Comparison of ENCODE assay signal across 16 cellular contexts in the genomic region with DNA sequence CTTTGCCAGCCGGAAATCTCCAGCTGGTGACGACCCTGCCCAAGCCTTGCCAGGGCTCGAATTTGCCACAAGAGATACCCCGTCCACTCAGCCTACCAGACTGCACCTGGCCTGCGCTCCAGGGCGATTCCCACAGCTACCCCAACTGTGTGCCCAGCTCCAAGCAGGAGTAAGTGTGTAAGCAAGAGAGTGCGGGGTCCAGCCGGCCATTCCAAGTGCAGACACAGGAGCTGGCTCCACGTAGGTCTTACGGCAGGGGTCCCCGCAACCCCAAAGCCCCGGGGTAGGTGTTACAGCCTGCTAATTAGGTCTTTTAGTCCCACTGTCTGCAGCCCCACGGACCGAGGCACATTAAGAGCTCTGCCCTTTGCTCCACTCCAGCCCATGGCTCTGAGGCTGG.
A peak's percentile ranks its signal among the peaks of the same experiment; 100 is the strongest.
DNase-seq lines count a peak whose midpoint lies in the region; ATAC-seq and TF ChIP-seq lines count a peak whose summit lies in the region.
"Had no signal": no experiment of that assay in that cellular context is flagged by ENCODE, and none has a peak within 500 bp of the region (broad histone marks: within the 10 kb centered on the region; RNA-seq: fewer than 3 reads in every experiment).

No MANE protein-coding gene starts in this region.

- H3K4me2 ChIP-seq in H9 (ENCODE audit: insufficient read depth, insufficient read length, low read length) (no peak overlapping the region), hepatocyte (no peak overlapping the region), trophoblast cell (ENCODE audit: low read length) (no peak overlapping the region)

- peak overlapping the region; percentile 56 for H4K12ac ChIP-seq in trophoblast cell (ENCODE audit: low read depth, low read length)

- H3K9me2 ChIP-seq in hepatocyte (replicated peaks; ENCODE audit: insufficient read depth) = no peaks in the 10 kb centered on the region

- no peaks in the 10 kb centered on the region; the same call in 1 of the 2 replicates for H3K27me3 Mint-ChIP-seq in H9 (ENCODE audit: low read depth)
- no peaks in the 10 kb centered on the region for H3K27me3 Mint-ChIP-seq in activated naive CD4-positive, alpha-beta T cell treated with anti-CD3 and anti-CD28 coated beads for 36 hours (ENCODE audit: low read depth)
- no peaks in the 10 kb centered on the region for H3K27me3 Mint-ChIP-seq in activated CD4-positive, alpha-beta T cell treated with anti-CD3 and anti-CD28 coated beads for 36 hours
- H3K27me3 Mint-ChIP-seq: CD4-positive, alpha-beta memory T cell had no signal

- no peaks in the 10 kb centered on the region for H3K23me2 ChIP-seq in H9 (ENCODE audit: insufficient read length, low read depth, low read length, poor library complexity, severe bottlenecking)

- ATAC-seq in activated CD4-positive, alpha-beta T cell treated with anti-CD3 and anti-CD28 coated beads for 36 hours = no peak

- TF ChIP-seq CTCF in H9 (conservative IDR thresholded peaks at IDR 0.05) (no peak), hepatocyte (IDR thresholded peaks at IDR 0.05; ENCODE audit: poor library complexity) (no peak)

- H3K27ac ChIP-seq in H9 (ENCODE audit: insufficient read length, low read depth, low read length) (no peak overlapping the region), hepatocyte (no peak overlapping the region), trophoblast cell (ENCODE audit: low read depth, low read length) (no peak overlapping the region)
- H3K27ac ChIP-seq: C4-2B had no signal

- H3K14ac ChIP-seq in H9 (ENCODE audit: insufficient read depth, low read length) (no peak overlapping the region), trophoblast cell (ENCODE audit: low read length) (no peak overlapping the region)

- H3K36me3 ChIP-seq in hepatocyte (replicated peaks; ENCODE audit: insufficient read depth, low read depth) (no peaks in the 10 kb centered on the region), trophoblast cell (ENCODE audit: control insufficient read depth in 1 of 2, insufficient read depth in 2 of 2, low read length in 2 of 2) (no peaks in the 10 kb centered on the region)
- H3K36me3 ChIP-seq: BE2C had no signal

- H3K23ac ChIP-seq in H9 (ENCODE audit: insufficient read length, low read depth, low read length) (no peak overlapping the region), trophoblast cell (ENCODE audit: low read length) (no peak overlapping the region)

- H4K5ac ChIP-seq in H9 (ENCODE audit: insufficient read length, low read depth, low read length) = no peak overlapping the region

- no peaks in the 10 kb centered on the region for H3K27me3 ChIP-seq in H9 (ENCODE audit: insufficient read depth, low read length)
- H3K27me3 ChIP-seq in hepatocyte = no peaks in the 10 kb centered on the region
- no peaks in the 10 kb centered on the region for H3K27me3 ChIP-seq in trophoblast cell (ENCODE audit: insufficient read depth, low read length)
- H3K27me3 ChIP-seq: BE2C had no signal

- H3K4me1 ChIP-seq in H9 (ENCODE audit: insufficient read depth, low read length) (no peaks in the 10 kb centered on the region), hepatocyte (ENCODE audit: insufficient read depth) (no peaks in the 10 kb centered on the region), trophoblast cell (ENCODE audit: control insufficient read depth in 1 of 2, insufficient read depth in 2 of 2, low read length in 2 of 2) (no peaks in the 10 kb centered on the region)
- H3K4me1 ChIP-seq: BE2C had no signal

- H3K4me3 ChIP-seq in hepatocyte (no peak overlapping the region), trophoblast cell (ENCODE audit: low read depth, low read length) (no peak overlapping the region)

- H2AFZ ChIP-seq in H9 (ENCODE audit: low read length) (no peak overlapping the region), hepatocyte (no peak overlapping the region), trophoblast cell (ENCODE audit: insufficient read depth, low read length, poor library complexity) (no peak overlapping the region)

- no peaks in the 10 kb centered on the region for H3K36me3 Mint-ChIP-seq in H9 (ENCODE audit: insufficient read depth in 1 of 3, low read depth in 3 of 3)
- H3K36me3 Mint-ChIP-seq in activated naive CD4-positive, alpha-beta T cell treated with anti-CD3 and anti-CD28 coated beads for 36 hours (ENCODE audit: low read depth) = no peaks in the 10 kb centered on the region
- no peaks in the 10 kb centered on the region for H3K36me3 Mint-ChIP-seq in activated CD4-positive, alpha-beta T cell treated with anti-CD3 and anti-CD28 coated beads for 36 hours (ENCODE audit: low read depth)
- H3K36me3 Mint-ChIP-seq: CD4-positive, alpha-beta memory T cell had no signal

- H3K56ac ChIP-seq in H9 (ENCODE audit: insufficient read length, low read depth, low read length) = no peak overlapping the region

- H3K4ac ChIP-seq in H9 (ENCODE audit: low read depth, low read length) (no peak overlapping the region), trophoblast cell (ENCODE audit: low read depth, low read length) (no peak overlapping the region)

- H3K79me2 ChIP-seq in H9 (ENCODE audit: insufficient read depth, low read length) = no peaks in the 10 kb centered on the region
- no peaks in the 10 kb centered on the region for H3K79me2 ChIP-seq in hepatocyte
- H3K79me2 ChIP-seq in trophoblast cell (ENCODE audit: control insufficient read depth, insufficient read depth, low read length, poor library complexity) = no peaks in the 10 kb centered on the region

- no peak overlapping the region for H2BK20ac ChIP-seq in H9 (ENCODE audit: low read depth, low read length, poor library complexity, severe bottlenecking)

- DNase-seq in D341Med (ENCODE audit: low spot score) = peak; percentile 6
- peak; percentile 31 for DNase-seq in H9
- peak; percentile 2 for DNase-seq in hepatocyte (ENCODE audit: low spot score)
- no peak for DNase-seq in trophoblast cell
- DNase-seq in activated naive CD4-positive, alpha-beta T cell treated with anti-CD3 and anti-CD28 coated beads for 36 hours = no peak
- no peak for DNase-seq in LoVo (ENCODE audit: low spot score)
- DNase-seq in activated CD4-positive, alpha-beta T cell treated with anti-CD3 and anti-CD28 coated beads for 36 hours = no peak
- DNase-seq: BE2C; CD4-positive, alpha-beta memory T cell; DMS153; DMS79 treated with DMSO at 0.1 percent for 48 hours; EL; GOT3; HCEC 1CT; HFFc6 had no signal

- intact Hi-C loops in activated naive CD4-positive, alpha-beta T cell treated with anti-CD3 and anti-CD28 coated beads for 36 hours (cut with micrococcal nuclease) = no loop called here
- intact Hi-C loops in activated CD4-positive, alpha-beta T cell treated with anti-CD3 and anti-CD28 coated beads for 36 hours (cut with DNase I, micrococcal nuclease) = no loop called here

- no peaks in the 10 kb centered on the region for H3K4me1 Mint-ChIP-seq in H9
- no peaks in the 10 kb centered on the region for H3K4me1 Mint-ChIP-seq in activated naive CD4-positive, alpha-beta T cell treated with anti-CD3 and anti-CD28 coated beads for 36 hours (ENCODE audit: low read depth)
- no peaks in the 10 kb centered on the region for H3K4me1 Mint-ChIP-seq in activated CD4-positive, alpha-beta T cell treated with anti-CD3 and anti-CD28 coated beads for 36 hours
- H3K4me1 Mint-ChIP-seq: CD4-positive, alpha-beta memory T cell had no signal

- H4K91ac ChIP-seq in H9 (ENCODE audit: insufficient read length, low read depth, low read length) (no peak overlapping the region), trophoblast cell (ENCODE audit: low read depth, low read length) (no peak overlapping the region)

- no peak overlapping the region for H3T11ph ChIP-seq in H9 (ENCODE audit: low read length)

- H3K18ac ChIP-seq in H9 (ENCODE audit: insufficient read length, low read depth, low read length) (no peak overlapping the region), trophoblast cell (ENCODE audit: low read length) (no peak overlapping the region)

- H3K9ac ChIP-seq in H9 (ENCODE audit: extremely low read depth, insufficient read length, low read length) (no peak overlapping the region), trophoblast cell (ENCODE audit: low read length) (peak overlapping the region; percentile 37)

- H3K4me3 Mint-ChIP-seq in H9 = no peak overlapping the region
- H3K4me3 Mint-ChIP-seq in activated naive CD4-positive, alpha-beta T cell treated with anti-CD3 and anti-CD28 coated beads for 36 hours = no peak overlapping the region
- no peak overlapping the region for H3K4me3 Mint-ChIP-seq in activated CD4-positive, alpha-beta T cell treated with anti-CD3 and anti-CD28 coated beads for 36 hours
- H3K4me3 Mint-ChIP-seq: CD4-positive, alpha-beta memory T cell; HFFc6 had no signal

- CTCF ChIA-PET in activated naive CD4-positive, alpha-beta T cell treated with anti-CD3 and anti-CD28 coated beads for 36 hours (lab: Charles Lee) = no interaction called here
- CTCF ChIA-PET in activated CD4-positive, alpha-beta T cell treated with anti-CD3 and anti-CD28 coated beads for 36 hours (lab: Charles Lee) = no interaction called here

- H4K8ac ChIP-seq in H9 (replicated peaks; ENCODE audit: insufficient read length, low read depth, low read length) (no peak overlapping the region), trophoblast cell (ENCODE audit: low read depth, low read length) (no peak overlapping the region)

- H3K79me1 ChIP-seq in H9 (ENCODE audit: insufficient read depth, low read depth, low read length, poor library complexity, severe bottlenecking) (no peaks in the 10 kb centered on the region), trophoblast cell (ENCODE audit: low read length) (no peaks in the 10 kb centered on the region)

- no CpG with 5 or more reads among the region's 14 CpGs for WGBS in H9 (ENCODE audit: extremely low coverage, insufficient read length, low lambda C conversion rate)
- 93% methylated on average over 14 of the region's 14 CpGs for WGBS in hepatocyte (ENCODE audit: low lambda C conversion rate, missing lambda C conversion rate)
- no CpG with 5 or more reads among the region's 14 CpGs for WGBS in trophoblast cell (ENCODE audit: extremely low coverage, insufficient coverage, insufficient read length)

- H4K20me1 ChIP-seq in H9 (ENCODE audit: control insufficient read depth, insufficient read depth, insufficient read length) (no peaks in the 10 kb centered on the region), hepatocyte (ENCODE audit: insufficient read depth, poor library complexity, severe bottlenecking) (no peaks in the 10 kb centered on the region)

- H3K9me3 ChIP-seq in H9 (ENCODE audit: control insufficient read depth, low read depth, low read length) = no peaks in the 10 kb centered on the region
- H3K9me3 ChIP-seq in hepatocyte (ENCODE audit: low read depth) = no peaks in the 10 kb centered on the region
- no peaks in the 10 kb centered on the region for H3K9me3 ChIP-seq in trophoblast cell (ENCODE audit: insufficient read depth, low read depth, low read length)
- H3K9me3 ChIP-seq: BE2C had no signal

- H2BK12ac ChIP-seq in H9 (ENCODE audit: insufficient read length, low read depth, low read length) (no peak overlapping the region), trophoblast cell (ENCODE audit: low read length) (no peak overlapping the region)

- H2BK120ac ChIP-seq in H9 (ENCODE audit: low read depth, low read length, poor library complexity, severe bottlenecking) (no peak overlapping the region), trophoblast cell (ENCODE audit: insufficient read depth, low read length, poor library complexity) (no peak overlapping the region)

- POLR2A ChIA-PET in activated CD4-positive, alpha-beta T cell treated with anti-CD3 and anti-CD28 coated beads for 36 hours (lab: Charles Lee) = no interaction called here

- H2BK5ac ChIP-seq in H9 (ENCODE audit: insufficient read length, low read length) (no peak overlapping the region), trophoblast cell (ENCODE audit: low read depth, low read length, poor library complexity) (no peak overlapping the region)

- no peak overlapping the region for H2BK15ac ChIP-seq in H9 (ENCODE audit: low read depth, low read length)

- H2AK5ac ChIP-seq in H9 (ENCODE audit: insufficient read length, low read length) (no peak overlapping the region), trophoblast cell (ENCODE audit: low read length) (no peak overlapping the region)

- H3K9me3 Mint-ChIP-seq in H9 = no peaks in the 10 kb centered on the region; a peak in 1 of 5 replicates
- H3K9me3 Mint-ChIP-seq in activated naive CD4-positive, alpha-beta T cell treated with anti-CD3 and anti-CD28 coated beads for 36 hours = peaks cover 8% of the 10 kb centered on the region
- no peaks in the 10 kb centered on the region for H3K9me3 Mint-ChIP-seq in activated CD4-positive, alpha-beta T cell treated with anti-CD3 and anti-CD28 coated beads for 36 hours (ENCODE audit: low read depth)

- H3K27ac Mint-ChIP-seq in H9 = no peak overlapping the region; a peak in 1 of 7 replicates
- no peak overlapping the region for H3K27ac Mint-ChIP-seq in activated naive CD4-positive, alpha-beta T cell treated with anti-CD3 and anti-CD28 coated beads for 36 hours
- no peak overlapping the region for H3K27ac Mint-ChIP-seq in activated CD4-positive, alpha-beta T cell treated with anti-CD3 and anti-CD28 coated beads for 36 hours
- H3K27ac Mint-ChIP-seq: CD4-positive, alpha-beta memory T cell; HFFc6 had no signal

Comparison
In these comparisons a context has a peak if more than half of its experiments do, and no peak if none do; other contexts are left out.
1. DNase-seq: peak in D341Med (single experiment), H9 (single experiment) and hepatocyte (single experiment); none in trophoblast cell (0 of 2), activated naive CD4-positive, alpha-beta T cell treated with anti-CD3 and anti-CD28 coated beads for 36 hours (single experiment), LoVo (single experiment) and activated CD4-positive, alpha-beta T cell treated with anti-CD3 and anti-CD28 coated beads for 36 hours (single experiment).